1 cellular context compared by ENCODE assay signal in genomic region chr7:84912993-84913635, GRCh38.
TF ChIP-seq lines count a peak whose summit lies in the region.

No MANE protein-coding gene starts in this region.

TF ChIP-seq in K562, 482 proteins besides CTCF, POLR2A, EP300 and RAD21 (continued from another document and continues in another):
- TF ChIP-seq CHD7 (IDR thresholded peaks at IDR 0.05; ENCODE audit: low read depth, low read length), result no peak
- no peak for TF ChIP-seq EGR1 (conservative IDR thresholded peaks at IDR 0.05)
- no peak for TF ChIP-seq POLR2AphosphoS5 (IDR thresholded peaks at IDR 0.05; ENCODE audit: control insufficient read depth, insufficient read depth, low read depth, low read length)
- TF ChIP-seq YBX1 (IDR thresholded peaks at IDR 0.05), result no peak
- peak; percentile 94 for TF ChIP-seq ZNF668 (CRISPR knock-in tag; IDR thresholded peaks at IDR 0.05)
- TF ChIP-seq HMBOX1 (IDR thresholded peaks at IDR 0.05), result no peak
- TF ChIP-seq ILF3 (IDR thresholded peaks at IDR 0.05; ENCODE audit: borderline replicate concordance), result no peak
- TF ChIP-seq SP2 (IDR thresholded peaks at IDR 0.05; ENCODE audit: extremely low read depth, low read depth, low read length, poor library complexity, severe bottlenecking), result no peak
- TF ChIP-seq, protein P1, sequence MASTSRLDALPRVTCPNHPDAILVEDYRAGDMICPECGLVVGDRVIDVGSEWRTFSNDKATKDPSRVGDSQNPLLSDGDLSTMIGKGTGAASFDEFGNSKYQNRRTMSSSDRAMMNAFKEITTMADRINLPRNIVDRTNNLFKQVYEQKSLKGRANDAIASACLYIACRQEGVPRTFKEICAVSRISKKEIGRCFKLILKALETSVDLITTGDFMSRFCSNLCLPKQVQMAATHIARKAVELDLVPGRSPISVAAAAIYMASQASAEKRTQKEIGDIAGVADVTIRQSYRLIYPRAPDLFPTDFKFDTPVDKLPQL (IDR thresholded peaks at IDR 0.05; ENCODE audit: extremely low read depth, insufficient read length), result no peak
- TF ChIP-seq ZNF175 (CRISPR knock-in tag; IDR thresholded peaks at IDR 0.05; ENCODE audit: low read depth), result peak; percentile 86
- TF ChIP-seq ZNF696 (CRISPR knock-in tag; conservative IDR thresholded peaks at IDR 0.05), result no peak
- no peak for TF ChIP-seq ZNF184 (CRISPR knock-in tag; IDR thresholded peaks at IDR 0.05)
- TF ChIP-seq, protein P2, sequence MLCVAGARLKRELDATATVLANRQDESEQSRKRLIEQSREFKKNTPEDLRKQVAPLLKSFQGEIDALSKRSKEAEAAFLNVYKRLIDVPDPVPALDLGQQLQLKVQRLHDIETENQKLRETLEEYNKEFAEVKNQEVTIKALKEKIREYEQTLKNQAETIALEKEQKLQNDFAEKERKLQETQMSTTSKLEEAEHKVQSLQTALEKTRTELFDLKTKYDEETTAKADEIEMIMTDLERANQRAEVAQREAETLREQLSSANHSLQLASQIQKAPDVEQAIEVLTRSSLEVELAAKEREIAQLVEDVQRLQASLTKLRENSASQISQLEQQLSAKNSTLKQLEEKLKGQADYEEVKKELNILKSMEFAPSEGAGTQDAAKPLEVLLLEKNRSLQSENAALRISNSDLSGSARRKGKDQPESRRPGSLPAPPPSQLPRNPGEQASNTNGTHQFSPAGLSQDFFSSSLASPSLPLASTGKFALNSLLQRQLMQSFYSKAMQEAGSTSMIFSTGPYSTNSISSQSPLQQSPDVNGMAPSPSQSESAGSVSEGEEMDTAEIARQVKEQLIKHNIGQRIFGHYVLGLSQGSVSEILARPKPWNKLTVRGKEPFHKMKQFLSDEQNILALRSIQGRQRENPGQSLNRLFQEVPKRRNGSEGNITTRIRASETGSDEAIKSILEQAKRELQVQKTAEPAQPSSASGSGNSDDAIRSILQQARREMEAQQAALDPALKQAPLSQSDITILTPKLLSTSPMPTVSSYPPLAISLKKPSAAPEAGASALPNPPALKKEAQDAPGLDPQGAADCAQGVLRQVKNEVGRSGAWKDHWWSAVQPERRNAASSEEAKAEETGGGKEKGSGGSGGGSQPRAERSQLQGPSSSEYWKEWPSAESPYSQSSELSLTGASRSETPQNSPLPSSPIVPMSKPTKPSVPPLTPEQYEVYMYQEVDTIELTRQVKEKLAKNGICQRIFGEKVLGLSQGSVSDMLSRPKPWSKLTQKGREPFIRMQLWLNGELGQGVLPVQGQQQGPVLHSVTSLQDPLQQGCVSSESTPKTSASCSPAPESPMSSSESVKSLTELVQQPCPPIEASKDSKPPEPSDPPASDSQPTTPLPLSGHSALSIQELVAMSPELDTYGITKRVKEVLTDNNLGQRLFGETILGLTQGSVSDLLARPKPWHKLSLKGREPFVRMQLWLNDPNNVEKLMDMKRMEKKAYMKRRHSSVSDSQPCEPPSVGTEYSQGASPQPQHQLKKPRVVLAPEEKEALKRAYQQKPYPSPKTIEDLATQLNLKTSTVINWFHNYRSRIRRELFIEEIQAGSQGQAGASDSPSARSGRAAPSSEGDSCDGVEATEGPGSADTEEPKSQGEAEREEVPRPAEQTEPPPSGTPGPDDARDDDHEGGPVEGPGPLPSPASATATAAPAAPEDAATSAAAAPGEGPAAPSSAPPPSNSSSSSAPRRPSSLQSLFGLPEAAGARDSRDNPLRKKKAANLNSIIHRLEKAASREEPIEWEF (CRISPR knock-in tag; IDR thresholded peaks at IDR 0.05), result peak; percentile 92; the same call in 1 of the 2 replicates
- TF ChIP-seq ZNF551 (CRISPR knock-in tag; IDR thresholded peaks at IDR 0.05), result no peak
- no peak for TF ChIP-seq ARID4B (CRISPR knock-in tag; IDR thresholded peaks at IDR 0.05)
- TF ChIP-seq POLR2H (tag; IDR thresholded peaks at IDR 0.05; ENCODE audit: low read depth), result no peak
- no peak for TF ChIP-seq ZFP30 (CRISPR knock-in tag; IDR thresholded peaks at IDR 0.05; ENCODE audit: borderline replicate concordance)
- no peak for TF ChIP-seq RBM14 (IDR thresholded peaks at IDR 0.05; ENCODE audit: borderline replicate concordance, insufficient read depth, low read depth, low read length)
- TF ChIP-seq, protein P3, sequence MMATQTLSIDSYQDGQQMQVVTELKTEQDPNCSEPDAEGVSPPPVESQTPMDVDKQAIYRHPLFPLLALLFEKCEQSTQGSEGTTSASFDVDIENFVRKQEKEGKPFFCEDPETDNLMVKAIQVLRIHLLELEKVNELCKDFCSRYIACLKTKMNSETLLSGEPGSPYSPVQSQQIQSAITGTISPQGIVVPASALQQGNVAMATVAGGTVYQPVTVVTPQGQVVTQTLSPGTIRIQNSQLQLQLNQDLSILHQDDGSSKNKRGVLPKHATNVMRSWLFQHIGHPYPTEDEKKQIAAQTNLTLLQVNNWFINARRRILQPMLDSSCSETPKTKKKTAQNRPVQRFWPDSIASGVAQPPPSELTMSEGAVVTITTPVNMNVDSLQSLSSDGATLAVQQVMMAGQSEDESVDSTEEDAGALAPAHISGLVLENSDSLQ (IDR thresholded peaks at IDR 0.05), result no peak
- no peak for TF ChIP-seq KAT8 (IDR thresholded peaks at IDR 0.05; ENCODE audit: low read depth)
- no peak for TF ChIP-seq ARID3A (IDR thresholded peaks at IDR 0.05; ENCODE audit: borderline replicate concordance, low read depth, low read length)
